8 cellular contexts compared by ENCODE assay signal in the genomic region with DNA sequence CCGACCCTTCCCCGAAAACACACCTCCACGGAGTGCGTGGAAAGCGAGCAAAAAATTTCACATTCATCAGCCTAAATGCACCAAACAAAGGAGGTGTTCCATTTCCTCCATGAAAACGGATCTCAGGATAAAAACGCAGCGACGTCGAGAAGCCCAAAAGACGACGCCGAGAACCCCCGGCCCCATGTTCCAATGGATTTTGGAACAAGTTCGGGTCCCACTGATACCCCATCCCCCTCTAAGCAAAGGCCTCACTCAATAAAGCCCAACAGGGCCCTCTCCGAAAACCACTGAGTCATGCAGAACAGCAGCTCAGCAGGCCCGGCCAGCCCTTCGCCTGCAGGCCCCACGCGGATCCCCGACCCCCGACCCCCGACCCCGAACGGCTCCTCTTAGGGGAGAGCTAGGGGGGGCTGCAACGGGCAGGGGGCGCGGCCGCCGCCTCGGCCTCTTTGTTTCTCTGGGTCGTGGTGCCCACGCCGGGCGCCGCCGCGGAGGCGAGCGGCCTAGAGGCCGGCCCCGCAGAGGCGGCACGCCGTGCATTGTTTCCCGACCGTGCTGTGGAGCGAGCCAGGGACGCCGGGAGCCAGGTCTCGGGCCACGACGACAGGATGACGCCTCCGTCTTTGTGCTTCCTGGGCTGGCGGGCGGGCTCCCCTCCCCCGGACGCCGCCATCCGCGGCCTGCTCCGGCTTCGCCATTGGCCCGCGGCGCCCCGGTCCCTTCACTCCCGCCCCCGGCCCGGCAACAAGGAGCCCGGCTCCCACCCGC. TPM values are rescaled to one million over a fixed set of nuclear protein-coding genes. Genes with fewer than 3 reads are reported as not detected.
DNase-seq lines count a peak whose midpoint lies in the region; ATAC-seq and TF ChIP-seq lines count a peak whose summit lies in the region.

No MANE protein-coding gene starts in this region.

- no peaks in the 10 kb centered on the region for H3K27me3 Mint-ChIP-seq in Caco-2 (ENCODE audit: insufficient read depth, unreplicated experiment)

- no peaks in the 10 kb centered on the region for H3K27me3 ChIP-seq in Caco-2 (replicated peaks; ENCODE audit: control insufficient read depth, insufficient read depth, low read length)
- no peaks in the 10 kb centered on the region for H3K27me3 ChIP-seq in adipocyte (replicated peaks; ENCODE audit: control insufficient read depth, insufficient read depth, low read length)

- DNase-seq in Caco-2 (peak; percentile 23 to 28), adipocyte (ENCODE audit: low read depth) (peak; percentile 73), left cardiac atrium (peak; percentile 84), posterior vena cava (ENCODE audit: low spot score) (peak; percentile 89)

- CTCF ChIA-PET in Caco-2 (lab: Charles Lee), result no interaction called here

- TF ChIP-seq CTCF in Caco-2 (IDR thresholded peaks at IDR 0.05; ENCODE audit: insufficient read depth in 1 of 2, low read depth in 1 of 2, low read length in 1 of 2, severe bottlenecking in 1 of 2, unreplicated experiment in 1 of 2), result no peak

- H3K4me3 ChIP-seq in Caco-2 (ENCODE audit: low read depth, low read length) (peak overlapping the region; percentile 56), adipocyte (ENCODE audit: low read length) (peak overlapping the region; percentile 96), urinary bladder (ENCODE audit: low read depth, low read length) (peak overlapping the region; percentile 95)

- intact Hi-C loops in Caco-2 (cut with micrococcal nuclease; ENCODE audit: unreplicated experiment), result loop anchor here (2.0 kb wide), 2 partner anchors 69 to 229 kb away; no protein-coding TSS in a partner anchor
- intact Hi-C loops in left cardiac atrium (cut with DNase I), result no loop called here
- intact Hi-C loops in posterior vena cava (cut with DNase I), result loop anchor here in 1 of 2 donors (10.0 kb wide), 1 partner anchor 721 kb away; no protein-coding TSS in a partner anchor

- H3K27ac ChIP-seq in urinary bladder (ENCODE audit: low read depth), result peak overlapping the region; percentile 100

- ATAC-seq in GM19397 (IDR thresholded peaks at IDR 0.05; ENCODE audit: unreplicated experiment) (peak; percentile 45), HG03521 (IDR thresholded peaks at IDR 0.05; ENCODE audit: unreplicated experiment) (peak; percentile 34), SK-N-SH treated with all-trans-retinoic acid at 6 μM for 48 hours (peak; percentile 32), left cardiac atrium (peak; percentile 48 to 51)

- POLR2A ChIA-PET in Caco-2 (lab: Charles Lee), result interaction anchor here (0.6 kb wide), 2 partner anchors 69 to 251 kb away, joined by 3 to 10 read pairs; no protein-coding TSS in a partner anchor

- H3K4me3 Mint-ChIP-seq in Caco-2 (ENCODE audit: unreplicated experiment), result peak overlapping the region; percentile 84

- no peak overlapping the region for H3K27ac Mint-ChIP-seq in Caco-2 (ENCODE audit: unreplicated experiment)

- H3K36me3 ChIP-seq in Caco-2 (ENCODE audit: control insufficient read depth, insufficient read depth, low read length) (no peaks in the 10 kb centered on the region), adipocyte (ENCODE audit: control insufficient read depth, insufficient read depth, low read length, severe bottlenecking) (peaks cover 26% of the 10 kb centered on the region), urinary bladder (ENCODE audit: insufficient read depth) (peaks cover 3% of the 10 kb centered on the region)

- BruUV-seq in Caco-2 (replicated peaks; lab: Mats Ljungman, UMichigan), result no TSS peak

- no peaks in the 10 kb centered on the region for H3K9me3 Mint-ChIP-seq in Caco-2 (ENCODE audit: unreplicated experiment)

- H3K4me1 ChIP-seq in Caco-2, result no peaks in the 10 kb centered on the region
- H3K4me1 ChIP-seq in adipocyte (ENCODE audit: control insufficient read depth, insufficient read depth, low read length), result peaks cover 23% of the 10 kb centered on the region
- no peaks in the 10 kb centered on the region for H3K4me1 ChIP-seq in urinary bladder (ENCODE audit: insufficient read depth)

- H3K9me3 ChIP-seq in Caco-2, result no peaks in the 10 kb centered on the region
- no peaks in the 10 kb centered on the region for H3K9me3 ChIP-seq in adipocyte (ENCODE audit: control insufficient read depth, low read length)

- peak overlapping the region; percentile 91 for H3K9ac ChIP-seq in adipocyte (ENCODE audit: low read length)

- H3K36me3 Mint-ChIP-seq in Caco-2 (ENCODE audit: insufficient read depth, unreplicated experiment), result peaks cover 19% of the 10 kb centered on the region

- H3K4me1 Mint-ChIP-seq in Caco-2 (ENCODE audit: low read depth, unreplicated experiment), result no peaks in the 10 kb centered on the region

- under 1% methylated on average over 73 of the region's 73 CpGs for WGBS in urinary bladder

TF ChIP-seq in SK-N-SH treated with all-trans-retinoic acid at 6 μM for 48 hours, 23 proteins besides CTCF, POLR2A, EP300 and RAD21:
- TF ChIP-seq, protein P1, sequence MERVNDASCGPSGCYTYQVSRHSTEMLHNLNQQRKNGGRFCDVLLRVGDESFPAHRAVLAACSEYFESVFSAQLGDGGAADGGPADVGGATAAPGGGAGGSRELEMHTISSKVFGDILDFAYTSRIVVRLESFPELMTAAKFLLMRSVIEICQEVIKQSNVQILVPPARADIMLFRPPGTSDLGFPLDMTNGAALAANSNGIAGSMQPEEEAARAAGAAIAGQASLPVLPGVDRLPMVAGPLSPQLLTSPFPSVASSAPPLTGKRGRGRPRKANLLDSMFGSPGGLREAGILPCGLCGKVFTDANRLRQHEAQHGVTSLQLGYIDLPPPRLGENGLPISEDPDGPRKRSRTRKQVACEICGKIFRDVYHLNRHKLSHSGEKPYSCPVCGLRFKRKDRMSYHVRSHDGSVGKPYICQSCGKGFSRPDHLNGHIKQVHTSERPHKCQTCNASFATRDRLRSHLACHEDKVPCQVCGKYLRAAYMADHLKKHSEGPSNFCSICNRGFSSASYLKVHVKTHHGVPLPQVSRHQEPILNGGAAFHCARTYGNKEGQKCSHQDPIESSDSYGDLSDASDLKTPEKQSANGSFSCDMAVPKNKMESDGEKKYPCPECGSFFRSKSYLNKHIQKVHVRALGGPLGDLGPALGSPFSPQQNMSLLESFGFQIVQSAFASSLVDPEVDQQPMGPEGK (CRISPR knock-in tag; IDR thresholded peaks at IDR 0.05; ENCODE audit: borderline replicate concordance), result no peak
- TF ChIP-seq, protein P2, sequence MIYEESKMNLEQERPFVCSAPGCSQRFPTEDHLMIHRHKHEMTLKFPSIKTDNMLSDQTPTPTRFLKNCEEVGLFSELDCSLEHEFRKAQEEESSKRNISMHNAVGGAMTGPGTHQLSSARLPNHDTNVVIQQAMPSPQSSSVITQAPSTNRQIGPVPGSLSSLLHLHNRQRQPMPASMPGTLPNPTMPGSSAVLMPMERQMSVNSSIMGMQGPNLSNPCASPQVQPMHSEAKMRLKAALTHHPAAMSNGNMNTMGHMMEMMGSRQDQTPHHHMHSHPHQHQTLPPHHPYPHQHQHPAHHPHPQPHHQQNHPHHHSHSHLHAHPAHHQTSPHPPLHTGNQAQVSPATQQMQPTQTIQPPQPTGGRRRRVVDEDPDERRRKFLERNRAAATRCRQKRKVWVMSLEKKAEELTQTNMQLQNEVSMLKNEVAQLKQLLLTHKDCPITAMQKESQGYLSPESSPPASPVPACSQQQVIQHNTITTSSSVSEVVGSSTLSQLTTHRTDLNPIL (CRISPR knock-in tag; IDR thresholded peaks at IDR 0.05; ENCODE audit: low read depth), result no peak
- TF ChIP-seq RARB (CRISPR knock-in tag; IDR thresholded peaks at IDR 0.05), result no peak
- TF ChIP-seq TCF4 (CRISPR knock-in tag; IDR thresholded peaks at IDR 0.05; ENCODE audit: borderline replicate concordance), result no peak
- TF ChIP-seq, protein P3, sequence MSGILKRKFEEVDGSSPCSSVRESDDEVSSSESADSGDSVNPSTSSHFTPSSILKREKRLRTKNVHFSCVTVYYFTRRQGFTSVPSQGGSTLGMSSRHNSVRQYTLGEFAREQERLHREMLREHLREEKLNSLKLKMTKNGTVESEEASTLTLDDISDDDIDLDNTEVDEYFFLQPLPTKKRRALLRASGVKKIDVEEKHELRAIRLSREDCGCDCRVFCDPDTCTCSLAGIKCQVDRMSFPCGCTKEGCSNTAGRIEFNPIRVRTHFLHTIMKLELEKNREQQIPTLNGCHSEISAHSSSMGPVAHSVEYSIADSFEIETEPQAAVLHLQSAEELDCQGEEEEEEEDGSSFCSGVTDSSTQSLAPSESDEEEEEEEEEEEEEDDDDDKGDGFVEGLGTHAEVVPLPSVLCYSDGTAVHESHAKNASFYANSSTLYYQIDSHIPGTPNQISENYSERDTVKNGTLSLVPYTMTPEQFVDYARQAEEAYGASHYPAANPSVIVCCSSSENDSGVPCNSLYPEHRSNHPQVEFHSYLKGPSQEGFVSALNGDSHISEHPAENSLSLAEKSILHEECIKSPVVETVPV (CRISPR knock-in tag; IDR thresholded peaks at IDR 0.05), result no peak
- no peak for TF ChIP-seq ZNF70 (CRISPR knock-in tag; IDR thresholded peaks at IDR 0.05)
- no peak for TF ChIP-seq ZFP3 (CRISPR knock-in tag; IDR thresholded peaks at IDR 0.05)
- TF ChIP-seq ZC3H10 (CRISPR knock-in tag; IDR thresholded peaks at IDR 0.05), result no peak
- TF ChIP-seq SNAI2 (CRISPR knock-in tag; IDR thresholded peaks at IDR 0.05), result no peak
- no peak for TF ChIP-seq ARNTL (CRISPR knock-in tag; IDR thresholded peaks at IDR 0.05; ENCODE audit: borderline replicate concordance, low read depth)
- TF ChIP-seq ZNF565 (CRISPR knock-in tag; conservative IDR thresholded peaks at IDR 0.05; ENCODE audit: low read depth), result no peak
- TF ChIP-seq, protein P4, sequence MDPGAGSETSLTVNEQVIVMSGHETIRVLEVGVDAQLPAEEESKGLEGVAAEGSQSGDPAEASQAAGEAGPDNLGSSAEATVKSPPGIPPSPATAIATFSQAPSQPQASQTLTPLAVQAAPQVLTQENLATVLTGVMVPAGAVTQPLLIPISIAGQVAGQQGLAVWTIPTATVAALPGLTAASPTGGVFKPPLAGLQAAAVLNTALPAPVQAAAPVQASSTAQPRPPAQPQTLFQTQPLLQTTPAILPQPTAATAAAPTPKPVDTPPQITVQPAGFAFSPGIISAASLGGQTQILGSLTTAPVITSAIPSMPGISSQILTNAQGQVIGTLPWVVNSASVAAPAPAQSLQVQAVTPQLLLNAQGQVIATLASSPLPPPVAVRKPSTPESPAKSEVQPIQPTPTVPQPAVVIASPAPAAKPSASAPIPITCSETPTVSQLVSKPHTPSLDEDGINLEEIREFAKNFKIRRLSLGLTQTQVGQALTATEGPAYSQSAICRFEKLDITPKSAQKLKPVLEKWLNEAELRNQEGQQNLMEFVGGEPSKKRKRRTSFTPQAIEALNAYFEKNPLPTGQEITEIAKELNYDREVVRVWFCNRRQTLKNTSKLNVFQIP (CRISPR knock-in tag; IDR thresholded peaks at IDR 0.05; ENCODE audit: borderline replicate concordance, low read depth), result no peak
- TF ChIP-seq TOX (CRISPR knock-in tag; IDR thresholded peaks at IDR 0.05; ENCODE audit: borderline replicate concordance), result no peak
- TF ChIP-seq ESRRG (CRISPR knock-in tag; IDR thresholded peaks at IDR 0.05), result no peak
- no peak for TF ChIP-seq PPARA (CRISPR knock-in tag; IDR thresholded peaks at IDR 0.05; ENCODE audit: borderline replicate concordance)
TF ChIP-seq in SK-N-SH treated with all-trans-retinoic acid at 6 μM for 48 hours: peak in this region for 0.

RNA-seq across cellular contexts. Expression of a gene that starts 0.9 kb away (rescaled TPM):
- 30.9 and 34.4 TPM in 2 replicates for total RNA-seq in Caco-2 (2022)
- total RNA-seq in left cardiac atrium, result 100 to 1,000 TPM; 151 to 176 TPM
- total RNA-seq in posterior vena cava, result 100 to 1,000 TPM; 141 to 175 TPM
- 174 TPM for total RNA-seq in urinary bladder
- 214 TPM for polyA plus RNA-seq in urinary bladder

Comparison
In these comparisons a context has a peak if more than half of its experiments do, and no peak if none do; other contexts are left out.
1. Peak in every context shown above with its lines: DNase-seq, ATAC-seq, H3K4me3 ChIP-seq and H3K27ac ChIP-seq.
2. DNase-seq: peak in every context shown above with its lines; median percentile 89 in posterior vena cava; 84 in left cardiac atrium; 73 in adipocyte; 26 in Caco-2.